In the genomic region with DNA sequence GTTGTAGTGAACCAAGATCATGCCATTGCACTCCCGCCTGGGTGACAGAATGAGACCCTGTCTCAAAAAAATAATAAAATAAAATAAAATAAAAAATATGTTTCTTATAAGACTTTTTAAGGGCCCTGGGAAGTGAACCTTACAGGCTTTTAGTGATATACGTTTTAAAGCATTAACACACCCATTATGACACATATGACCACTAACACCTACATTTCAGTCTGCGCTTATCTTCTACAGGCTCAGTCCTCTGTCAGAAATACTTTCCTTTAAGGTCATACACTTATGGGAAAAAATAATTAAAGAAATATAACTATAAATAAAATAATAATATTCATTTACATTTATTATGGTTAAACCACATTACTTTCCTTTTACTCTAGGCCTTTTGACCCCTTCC, we compare ENCODE assay signal across 26 cellular contexts. TPM values are rescaled to one million over a fixed set of nuclear protein-coding genes. Genes with fewer than 3 reads are reported as not detected.
A peak's percentile ranks its signal among the peaks of the same experiment; 100 is the strongest.
DNase-seq lines count a peak whose midpoint lies in the region; ATAC-seq, FAIRE-seq and TF ChIP-seq lines count a peak whose summit lies in the region.
"Had no signal": no experiment of that assay in that cellular context is flagged by ENCODE, and none has a peak within 500 bp of the region (broad histone marks: within the 10 kb centered on the region; RNA-seq: fewer than 3 reads in every experiment).

No MANE protein-coding gene starts in this region.

- peaks cover 22% of the 10 kb centered on the region for H3K36me3 Mint-ChIP-seq in nephron progenitor cell (ENCODE audit: low read depth)

- peaks cover 17% of the 10 kb centered on the region for H3K36me3 ChIP-seq in WERI-Rb-1

- no peaks in the 10 kb centered on the region for H3K9me3 ChIP-seq in WERI-Rb-1 (ENCODE audit: severe bottlenecking)
- H3K9me3 ChIP-seq: BE2C had no signal

- no peak overlapping the region for H3K4me3 ChIP-seq in dorsolateral prefrontal cortex
- H3K4me3 ChIP-seq in WERI-Rb-1 (ENCODE audit: low read depth, low read length) = no peak overlapping the region
- H3K4me3 ChIP-seq: GM23338 had no signal

- FAIRE-seq in A204.1 (lab: Jason Lieb, UNC) = peak; percentile 39
- FAIRE-seq: GM12891, H54, HTR-8/SVneo had no signal

- H3K27ac ChIP-seq in angular gyrus (ENCODE audit: low read depth, low read length) (peak overlapping the region; percentile 92), dorsolateral prefrontal cortex (peak overlapping the region in 58 of 59 donors; percentile 13 to 99 (median 95)), WERI-Rb-1 (no peak overlapping the region)

- intact Hi-C loops in dorsolateral prefrontal cortex (cut with DNase I) = no loop called here

- H3K9me3 Mint-ChIP-seq in nephron progenitor cell = no peaks in the 10 kb centered on the region
- H3K9me3 Mint-ChIP-seq: CD4-positive, CD25-positive, alpha-beta regulatory T cell; CD8-positive, alpha-beta memory T cell; GM23338 had no signal

- H3K27me3 Mint-ChIP-seq in nephron progenitor cell (ENCODE audit: low read depth, poor library complexity) = no peaks in the 10 kb centered on the region
- H3K27me3 Mint-ChIP-seq: CD4-positive, CD25-positive, alpha-beta regulatory T cell; CD8-positive, alpha-beta memory T cell had no signal

- no peak for ATAC-seq in GM18868 (IDR thresholded peaks at IDR 0.05; ENCODE audit: unreplicated experiment)
- ATAC-seq: GM23338 had no signal

- DNase-seq in dorsolateral prefrontal cortex (no peak), nephron progenitor cell (no peak), amniotic stem cell (lab: John Stamatoyannopoulos, UW) (no peak), WERI-Rb-1 (no peak)
- DNase-seq in activated CD8-positive, alpha-beta memory T cell treated with anti-CD3 and anti-CD28 coated beads, Interleukin-2, amount 50 U/mL, for 4 hours = no peak
- DNase-seq: 8988T; ACHN; BE2C; C1 segment of cervical spinal cord; CD4-positive, CD25-positive, alpha-beta regulatory T cell; CD8-positive, alpha-beta memory T cell; COR-L47; DMS 273 treated with DMSO at 0.1 percent for 48 hours; DMS53; DND-41; EL; HCEC 1CT; IMR-90 had no signal

- no peaks in the 10 kb centered on the region for H3K27me3 ChIP-seq in dorsolateral prefrontal cortex
- no peaks in the 10 kb centered on the region for H3K27me3 ChIP-seq in WERI-Rb-1 (ENCODE audit: insufficient read depth, low read depth, severe bottlenecking)
- H3K27me3 ChIP-seq: BE2C had no signal

- H3K4me3 Mint-ChIP-seq in nephron progenitor cell = no peak overlapping the region
- H3K4me3 Mint-ChIP-seq: CD4-positive, CD25-positive, alpha-beta regulatory T cell; CD8-positive, alpha-beta memory T cell; GM23338 had no signal

- H3K4me1 Mint-ChIP-seq in nephron progenitor cell = no peaks in the 10 kb centered on the region
- H3K4me1 Mint-ChIP-seq: GM23338 had no signal

- TF ChIP-seq CTCF in dorsolateral prefrontal cortex (IDR thresholded peaks at IDR 0.05 in 54 of 56, conservative IDR thresholded peaks at IDR 0.05 in 2 of 56; ENCODE audit: low read depth in 1 of 56, partially characterized antibody in 56 of 56) (no peak), nephron progenitor cell (IDR thresholded peaks at IDR 0.05) (no peak), WERI-Rb-1 (IDR thresholded peaks at IDR 0.05; ENCODE audit: low read depth, low read length) (no peak)

- peak overlapping the region; percentile 29 for H3K27ac Mint-ChIP-seq in nephron progenitor cell
- H3K27ac Mint-ChIP-seq: GM23338 had no signal

RNA-seq across cellular contexts. Expression of a gene that starts 21.9 kb away (rescaled TPM):
- 10 to 100 TPM; 25.2 to 78.9 (median 51.3) TPM for total RNA-seq in dorsolateral prefrontal cortex

RNA-seq across cellular contexts. Expression of a gene that starts 31.3 kb away (rescaled TPM):
- 1 to 10 TPM; 1.5 to 7.7 (median 4.0) TPM for total RNA-seq in dorsolateral prefrontal cortex
- total RNA-seq: G401, GM23338 had no signal
